In genomic region chr11:122099345-122100045, GRCh38 we compare ENCODE assay signal across 10 cellular contexts. TPM values are rescaled to one million over a fixed set of nuclear protein-coding genes. Genes with fewer than 3 reads are reported as not detected.
A peak's percentile ranks its signal among the peaks of the same experiment; 100 is the strongest.
DNase-seq lines count a peak whose midpoint lies in the region; ATAC-seq, FAIRE-seq and TF ChIP-seq lines count a peak whose summit lies in the region.
"Had no signal": no experiment of that assay in that cellular context is flagged by ENCODE, and none has a peak within 500 bp of the region (broad histone marks: within the 10 kb centered on the region; RNA-seq: fewer than 3 reads in every experiment).

No MANE protein-coding gene starts in this region.

- peak; percentile 85 for FAIRE-seq in HTR-8/SVneo (lab: Jason Lieb, UNC)

- H3K9me3 ChIP-seq in subcutaneous abdominal adipose tissue (ENCODE audit: control insufficient read depth in 5 of 5, low read length in 5 of 5), result no peaks in the 10 kb centered on the region
- no peaks in the 10 kb centered on the region for H3K9me3 ChIP-seq in right lobe of liver

- H3K4me3 ChIP-seq in kidney epithelial cell (ENCODE audit: low read depth, low read length) (peak overlapping the region; percentile 50), subcutaneous abdominal adipose tissue (ENCODE audit: low read depth in 1 of 5, low read length in 5 of 5) (peak overlapping the region; percentile 59 to 71 (median 71)), right lobe of liver (no peak overlapping the region)

- H3K27ac Mint-ChIP-seq in activated naive CD4-positive, alpha-beta T cell treated with anti-CD3 and anti-CD28 coated beads for 36 hours, result no peak overlapping the region

- H3K4me1 ChIP-seq in subcutaneous abdominal adipose tissue (ENCODE audit: control insufficient read depth in 5 of 5, insufficient read depth in 5 of 5, low read length in 5 of 5) (peaks cover 0 to 31% (median 12%) of the 10 kb centered on the region in 5 donors), right lobe of liver (no peaks in the 10 kb centered on the region)

- H3K36me3 Mint-ChIP-seq in activated naive CD4-positive, alpha-beta T cell treated with anti-CD3 and anti-CD28 coated beads for 36 hours (ENCODE audit: low read depth), result no peaks in the 10 kb centered on the region

- H3K27me3 Mint-ChIP-seq in activated naive CD4-positive, alpha-beta T cell treated with anti-CD3 and anti-CD28 coated beads for 36 hours (ENCODE audit: low read depth), result peaks cover 34% of the 10 kb centered on the region

- H3K27me3 ChIP-seq in kidney epithelial cell (ENCODE audit: control insufficient read depth, insufficient read depth, low read length) (no peaks in the 10 kb centered on the region), subcutaneous abdominal adipose tissue (ENCODE audit: control insufficient read depth in 5 of 5, insufficient read depth in 4 of 5, low read length in 5 of 5) (peaks cover 0 to 3% (median 0%) of the 10 kb centered on the region in 5 donors), right lobe of liver (no peaks in the 10 kb centered on the region)

- H3K36me3 ChIP-seq in kidney epithelial cell (ENCODE audit: control insufficient read depth, insufficient read depth, low read length) (no peaks in the 10 kb centered on the region), subcutaneous abdominal adipose tissue (ENCODE audit: control insufficient read depth in 5 of 5, insufficient read depth in 5 of 5, low read length in 5 of 5) (no peaks in the 10 kb centered on the region), right lobe of liver (no peaks in the 10 kb centered on the region)

- H3K9me3 Mint-ChIP-seq in activated naive CD4-positive, alpha-beta T cell treated with anti-CD3 and anti-CD28 coated beads for 36 hours, result no peaks in the 10 kb centered on the region

- no peak for TF ChIP-seq POLR2A in right lobe of liver (IDR thresholded peaks at IDR 0.05)

- ATAC-seq in HG02588 (IDR thresholded peaks at IDR 0.05; ENCODE audit: unreplicated experiment) (no peak), right lobe of liver (no peak)

- 75% methylated on average over 13 of the region's 13 CpGs for whole genome bisulfite sequencing in right lobe of liver (ENCODE audit: insufficient coverage, low coverage, low lambda C conversion rate, missing lambda C conversion rate)

- H3K9ac ChIP-seq in subcutaneous abdominal adipose tissue (ENCODE audit: low read length in 5 of 5), result peak overlapping the region; percentile 19 to 90 (median 56)

- intact Hi-C loops in activated naive CD4-positive, alpha-beta T cell treated with anti-CD3 and anti-CD28 coated beads for 36 hours (cut with micrococcal nuclease), result loop anchor here (5.0 kb wide), 1 partner anchor 782 kb away; no protein-coding TSS in a partner anchor
- intact Hi-C loops in right lobe of liver (cut with DNase I), result no loop called here

- CTCF ChIA-PET in activated naive CD4-positive, alpha-beta T cell treated with anti-CD3 and anti-CD28 coated beads for 36 hours (lab: Charles Lee), result no interaction called here

- TF ChIP-seq CTCF in kidney epithelial cell (IDR thresholded peaks at IDR 0.05; ENCODE audit: insufficient read depth, low read length, poor library complexity, severe bottlenecking) (no peak), right lobe of liver (IDR thresholded peaks at IDR 0.05) (no peak)

- no peak overlapping the region for H3K4me3 Mint-ChIP-seq in activated naive CD4-positive, alpha-beta T cell treated with anti-CD3 and anti-CD28 coated beads for 36 hours

- peaks cover 11% of the 10 kb centered on the region for H3K4me1 Mint-ChIP-seq in activated naive CD4-positive, alpha-beta T cell treated with anti-CD3 and anti-CD28 coated beads for 36 hours (ENCODE audit: low read depth)

- DNase-seq in HTR-8/SVneo (ENCODE audit: insufficient read length, low spot score) (no peak), caudate nucleus (lab: John Stamatoyannopoulos, UW) (peak in 8 of 61 donors; percentile 18 to 39 (median 32)), kidney epithelial cell (ENCODE audit: low read depth) (no peak), right lobe of liver (no peak), GF-D8 (lab: John Stamatoyannopoulos, UW) (no peak)
- no peak for DNase-seq in activated naive CD4-positive, alpha-beta T cell treated with anti-CD3 and anti-CD28 coated beads for 36 hours
- DNase-seq: central memory CD4-positive, alpha-beta T cell had no signal

- H3K27ac ChIP-seq in caudate nucleus (ENCODE audit: low read depth, low read length) (peak overlapping the region; percentile 98), subcutaneous abdominal adipose tissue (ENCODE audit: low read depth, low read length) (peak overlapping the region; percentile 94), right lobe of liver (no peak overlapping the region)

RNA-seq across cellular contexts. Expression of gene BLID, which starts 16.5 kb away (rescaled TPM):
- not detected in 2 replicates for total RNA-seq in kidney epithelial cell
- not detected for total RNA-seq in activated naive CD4-positive, alpha-beta T cell treated with anti-CD3 and anti-CD28 coated beads for 36 hours
- total RNA-seq in right lobe of liver, result under 1 TPM in 3 of 6 experiments, not detected in 3; 0.24 to 0.93 (median 0.42) TPM
- total RNA-seq: renal cortical epithelial cell had no signal

Comparison
In these comparisons a context has a peak if more than half of its experiments do, and no peak if none do; other contexts are left out.
1. H3K27ac ChIP-seq: peak in caudate nucleus (single experiment) and subcutaneous abdominal adipose tissue (single experiment); none in right lobe of liver (0 of 3).
2. H3K4me3 ChIP-seq: peak in kidney epithelial cell (single experiment) and subcutaneous abdominal adipose tissue (5 of 5); none in right lobe of liver (0 of 3).